Comparison of ENCODE assay signal across 8 cellular contexts in genomic region chr1:101025283-101025679, GRCh38. TPM values are rescaled to one million over a fixed set of nuclear protein-coding genes. Genes with fewer than 3 reads are reported as not detected.
A peak's percentile ranks its signal among the peaks of the same experiment; 100 is the strongest.
DNase-seq lines count a peak whose midpoint lies in the region; ATAC-seq, FAIRE-seq and TF ChIP-seq lines count a peak whose summit lies in the region.

No MANE protein-coding gene starts in this region.

- H2AFZ ChIP-seq in KMS-11 (ENCODE audit: low read depth): peak overlapping the region; percentile 85

- H3K27me3 ChIP-seq in KMS-11 (ENCODE audit: insufficient read depth, low read depth): no peaks in the 10 kb centered on the region

- H3K27ac ChIP-seq in KMS-11: peak overlapping the region; percentile 63

- H3K36me3 Mint-ChIP-seq in activated T-cell treated with anti-CD3 and anti-CD28 coated beads, Interleukin-2, amount 50 U/mL, for 24 hours (ENCODE audit: low read depth): peaks cover 97% of the 10 kb centered on the region
- H3K36me3 Mint-ChIP-seq in progenitor cell of endocrine pancreas (ENCODE audit: insufficient read depth): peaks cover 9% of the 10 kb centered on the region

- TF ChIP-seq CTCF in KMS-11 (conservative IDR thresholded peaks at IDR 0.05; ENCODE audit: low read depth, low read length) (no peak), progenitor cell of endocrine pancreas (IDR thresholded peaks at IDR 0.05; ENCODE audit: unreplicated experiment) (no peak)

- peak; percentile 23 for ATAC-seq in GM21737 (IDR thresholded peaks at IDR 0.05; ENCODE audit: unreplicated experiment)

- H3K27ac Mint-ChIP-seq in activated T-cell treated with anti-CD3 and anti-CD28 coated beads, Interleukin-2, amount 50 U/mL, for 24 hours: peak overlapping the region; percentile 95
- H3K27ac Mint-ChIP-seq in progenitor cell of endocrine pancreas: peak overlapping the region; percentile 95

- H3K4me3 Mint-ChIP-seq in activated T-cell treated with anti-CD3 and anti-CD28 coated beads, Interleukin-2, amount 50 U/mL, for 24 hours: peak overlapping the region; percentile 91
- peak overlapping the region; percentile 93 for H3K4me3 Mint-ChIP-seq in progenitor cell of endocrine pancreas (ENCODE audit: low read depth)

- no peak for FAIRE-seq in frontal cortex (lab: Jason Lieb, UNC)

- peaks cover 68% of the 10 kb centered on the region for H3K4me1 Mint-ChIP-seq in activated T-cell treated with anti-CD3 and anti-CD28 coated beads, Interleukin-2, amount 50 U/mL, for 24 hours (ENCODE audit: low read depth)
- H3K4me1 Mint-ChIP-seq in progenitor cell of endocrine pancreas (ENCODE audit: low read depth): peaks cover 20% of the 10 kb centered on the region

- H3K9ac ChIP-seq in KMS-11: peak overlapping the region; percentile 86; the same call in 1 of the 2 replicates

- H3K27me3 Mint-ChIP-seq in activated T-cell treated with anti-CD3 and anti-CD28 coated beads, Interleukin-2, amount 50 U/mL, for 24 hours: no peaks in the 10 kb centered on the region
- H3K27me3 Mint-ChIP-seq in progenitor cell of endocrine pancreas: peaks cover 4% of the 10 kb centered on the region

- H3K4me2 ChIP-seq in KMS-11: peak overlapping the region; percentile 93

- DNase-seq in EL (peak; percentile 34), head of caudate nucleus (peak in 29 of 42 donors; percentile 2 to 52 (median 21)), progenitor cell of endocrine pancreas (ENCODE audit: low spot score, unreplicated experiment) (no peak), GM19240 (ENCODE audit: insufficient read length, low spot score) (no peak), frontal cortex (ENCODE audit: low spot score in 2 of 2) (no peak)
- DNase-seq in activated T-cell treated with anti-CD3 and anti-CD28 coated beads, Interleukin-2, amount 50 U/mL, for 24 hours: peak; percentile 63

- peak overlapping the region; percentile 87 for H3K4me3 ChIP-seq in KMS-11 (IDR thresholded peaks at IDR 0.05; ENCODE audit: insufficient read depth, low read depth, low read length)

- peaks cover 7% of the 10 kb centered on the region for H3K79me2 ChIP-seq in KMS-11 (ENCODE audit: insufficient read depth, low read depth)

- intact Hi-C loops in head of caudate nucleus (cut with DNase I): no loop called here

- no peaks in the 10 kb centered on the region for H4K20me1 ChIP-seq in KMS-11 (ENCODE audit: insufficient read depth)

- no peaks in the 10 kb centered on the region for H3K9me3 Mint-ChIP-seq in activated T-cell treated with anti-CD3 and anti-CD28 coated beads, Interleukin-2, amount 50 U/mL, for 24 hours
- no peaks in the 10 kb centered on the region for H3K9me3 Mint-ChIP-seq in progenitor cell of endocrine pancreas (ENCODE audit: low read depth)

- H3K4me1 ChIP-seq in KMS-11 (ENCODE audit: low read depth, poor library complexity, severe bottlenecking): peaks cover 14% of the 10 kb centered on the region

- no peaks in the 10 kb centered on the region for H3K36me3 ChIP-seq in KMS-11 (ENCODE audit: insufficient read depth)

RNA-seq across cellular contexts. Expression of gene DPH5, which starts 0.3 kb away (rescaled TPM):
- 45.9 and 48.2 TPM in 2 replicates for total RNA-seq in progenitor cell of endocrine pancreas
- total RNA-seq in frontal cortex: 40.8 TPM

Comparison
In these comparisons a context has a peak if more than half of its experiments do, and no peak if none do; other contexts are left out.
1. DNase-seq: peak in EL (single experiment), activated T-cell treated with anti-CD3 and anti-CD28 coated beads, Interleukin-2, amount 50 U/mL, for 24 hours (single experiment) and head of caudate nucleus (29 of 42); none in progenitor cell of endocrine pancreas (single experiment), GM19240 (single experiment) and frontal cortex (0 of 2).